ENCODE assay signal across 1 cellular context in genomic region chr1:36401602-36402517, GRCh38.
TF ChIP-seq lines count a peak whose summit lies in the region.

No MANE protein-coding gene starts in this region.

TF ChIP-seq in HepG2, 621 proteins besides CTCF, POLR2A, EP300 and RAD21 (continued from another document):
- TF ChIP-seq STAT6 (CRISPR knock-in tag; IDR thresholded peaks at IDR 0.05; ENCODE audit: borderline replicate concordance) = no peak
- TF ChIP-seq ZSCAN5A (CRISPR knock-in tag; IDR thresholded peaks at IDR 0.05; ENCODE audit: borderline replicate concordance) = 0 out of 2 replicates have a peak, but pooled peaks have one; percentile 26
- no peak for TF ChIP-seq ZNF121 (CRISPR knock-in tag; IDR thresholded peaks at IDR 0.05)
- no peak for TF ChIP-seq ZNF546 (CRISPR knock-in tag; conservative IDR thresholded peaks at IDR 0.05)
- no peak for TF ChIP-seq ZSCAN20 (CRISPR knock-in tag; IDR thresholded peaks at IDR 0.05; ENCODE audit: borderline replicate concordance)
- TF ChIP-seq ZNF770 (CRISPR knock-in tag; IDR thresholded peaks at IDR 0.05) = peak; percentile 75; the same call in 1 of the 2 replicates
- no peak for TF ChIP-seq NR2C2 (CRISPR knock-in tag; IDR thresholded peaks at IDR 0.05; ENCODE audit: borderline replicate concordance)
- TF ChIP-seq ZGPAT (CRISPR knock-in tag; IDR thresholded peaks at IDR 0.05) = no peak
- TF ChIP-seq ZNF224 (CRISPR knock-in tag; IDR thresholded peaks at IDR 0.05) = peak; percentile 78; the same call in 1 of the 2 replicates
- TF ChIP-seq ZNF775 (CRISPR knock-in tag; IDR thresholded peaks at IDR 0.05; ENCODE audit: borderline replicate concordance) = no peak
- TF ChIP-seq MEF2D (CRISPR knock-in tag; IDR thresholded peaks at IDR 0.05) = no peak
- TF ChIP-seq ZNF891 (CRISPR knock-in tag; IDR thresholded peaks at IDR 0.05) = peak; percentile 70
- peak; percentile 23; the same call in 1 of the 2 replicates for TF ChIP-seq THAP8 (CRISPR knock-in tag; IDR thresholded peaks at IDR 0.05; ENCODE audit: borderline replicate concordance)
- peak; percentile 13; the same call in 1 of the 2 replicates for TF ChIP-seq KDM5B (CRISPR knock-in tag; IDR thresholded peaks at IDR 0.05; ENCODE audit: borderline replicate concordance)
- 0 out of 2 replicates have a peak, but pooled peaks have one; percentile 2 for TF ChIP-seq ZMYM4 (CRISPR knock-in tag; IDR thresholded peaks at IDR 0.05)
- TF ChIP-seq NRL (CRISPR knock-in tag; IDR thresholded peaks at IDR 0.05; ENCODE audit: borderline replicate concordance) = peak; percentile 69; the same call in 1 of the 2 replicates
- TF ChIP-seq HINFP (CRISPR knock-in tag; IDR thresholded peaks at IDR 0.05; ENCODE audit: low read depth) = no peak
- no peak for TF ChIP-seq ZC3H13 (CRISPR knock-in tag; IDR thresholded peaks at IDR 0.05)
- TF ChIP-seq ZFY (CRISPR knock-in tag; IDR thresholded peaks at IDR 0.05) = no peak
- peak; percentile 47; the same call in 1 of the 2 replicates for TF ChIP-seq ZNF570 (CRISPR knock-in tag; IDR thresholded peaks at IDR 0.05; ENCODE audit: borderline replicate concordance)
- no peak for TF ChIP-seq GFI1 (CRISPR knock-in tag; IDR thresholded peaks at IDR 0.05; ENCODE audit: borderline replicate concordance)
- no peak for TF ChIP-seq UBTF (CRISPR knock-in tag; IDR thresholded peaks at IDR 0.05)
- no peak; the same call in 1 of the 2 replicates for TF ChIP-seq RXRA (CRISPR knock-in tag; IDR thresholded peaks at IDR 0.05)
- TF ChIP-seq SRSF1 (optimal IDR thresholded peaks at IDR 0.05; ENCODE audit: low read depth, low read length) = peak; percentile 9
- TF ChIP-seq MAFG (CRISPR knock-in tag; IDR thresholded peaks at IDR 0.05) = no peak
- no peak for TF ChIP-seq PCBP2 (optimal IDR thresholded peaks at IDR 0.05; ENCODE audit: low read depth, low read length, poor library complexity, severe bottlenecking)
- no peak for TF ChIP-seq HMGA1 (CRISPR knock-in tag; conservative IDR thresholded peaks at IDR 0.05)
- TF ChIP-seq MTERF4 (CRISPR knock-in tag; IDR thresholded peaks at IDR 0.05) = peak; percentile 6; the same call in 1 of the 2 replicates
- TF ChIP-seq ZNF709 (CRISPR knock-in tag; IDR thresholded peaks at IDR 0.05) = no peak
- TF ChIP-seq ZNF510 (CRISPR knock-in tag; IDR thresholded peaks at IDR 0.05; ENCODE audit: low read depth) = 0 out of 2 replicates have a peak, but pooled peaks have one; percentile 21
- peak; percentile 21; the same call in 1 of the 2 replicates for TF ChIP-seq ZNF782 (CRISPR knock-in tag; IDR thresholded peaks at IDR 0.05; ENCODE audit: borderline replicate concordance)
- TF ChIP-seq ZBTB37 (CRISPR knock-in tag; IDR thresholded peaks at IDR 0.05) = no peak
- TF ChIP-seq ZNF282 (IDR thresholded peaks at IDR 0.05; ENCODE audit: partially characterized antibody) = no peak
